Comparison of ENCODE assay signal across 8 cellular contexts in genomic region chr3:14988988-14989394, GRCh38. TPM values are rescaled to one million over a fixed set of nuclear protein-coding genes. Genes with fewer than 3 reads are reported as not detected.
DNase-seq lines count a peak whose midpoint lies in the region; ATAC-seq and TF ChIP-seq lines count a peak whose summit lies in the region.

No MANE protein-coding gene starts in this region.

- no peak overlapping the region for H3K27ac Mint-ChIP-seq in activated naive CD4-positive, alpha-beta T cell treated with anti-CD3 and anti-CD28 coated beads, Interleukin-2, amount 10 ng/mL, durations not matched to agents 7 days and 5 days
- no peak overlapping the region for H3K27ac Mint-ChIP-seq in type B pancreatic cell

- CTCF ChIA-PET in activated naive CD4-positive, alpha-beta T cell treated with anti-CD3 and anti-CD28 coated beads, Interleukin-2, amount 10 ng/mL, durations not matched to agents 7 days and 5 days (lab: Charles Lee) = no interaction called here

- no peak overlapping the region for H3K4me3 Mint-ChIP-seq in activated naive CD4-positive, alpha-beta T cell treated with anti-CD3 and anti-CD28 coated beads, Interleukin-2, amount 10 ng/mL, durations not matched to agents 7 days and 5 days
- H3K4me3 Mint-ChIP-seq in type B pancreatic cell = no peak overlapping the region

- no peaks in the 10 kb centered on the region for H3K27me3 Mint-ChIP-seq in activated naive CD4-positive, alpha-beta T cell treated with anti-CD3 and anti-CD28 coated beads, Interleukin-2, amount 10 ng/mL, durations not matched to agents 7 days and 5 days
- H3K27me3 Mint-ChIP-seq in type B pancreatic cell = no peaks in the 10 kb centered on the region

- ATAC-seq in GM18502 (IDR thresholded peaks at IDR 0.05; ENCODE audit: poor library complexity, unreplicated experiment) = peak; percentile 100
- peak; percentile 100 for ATAC-seq in GM21390 (IDR thresholded peaks at IDR 0.05; ENCODE audit: unreplicated experiment)
- ATAC-seq in HG03521 (IDR thresholded peaks at IDR 0.05; ENCODE audit: unreplicated experiment) = peak; percentile 100

- peaks cover 2% of the 10 kb centered on the region for H3K9me3 Mint-ChIP-seq in activated naive CD4-positive, alpha-beta T cell treated with anti-CD3 and anti-CD28 coated beads, Interleukin-2, amount 10 ng/mL, durations not matched to agents 7 days and 5 days
- peaks cover 5% of the 10 kb centered on the region for H3K9me3 Mint-ChIP-seq in type B pancreatic cell

- peaks cover 16% of the 10 kb centered on the region for H3K36me3 Mint-ChIP-seq in activated naive CD4-positive, alpha-beta T cell treated with anti-CD3 and anti-CD28 coated beads, Interleukin-2, amount 10 ng/mL, durations not matched to agents 7 days and 5 days
- peaks cover 8% of the 10 kb centered on the region for H3K36me3 Mint-ChIP-seq in type B pancreatic cell

- H3K4me1 Mint-ChIP-seq in activated naive CD4-positive, alpha-beta T cell treated with anti-CD3 and anti-CD28 coated beads, Interleukin-2, amount 10 ng/mL, durations not matched to agents 7 days and 5 days = peaks cover 21% of the 10 kb centered on the region
- H3K4me1 Mint-ChIP-seq in type B pancreatic cell (ENCODE audit: unreplicated experiment) = peaks cover 39% of the 10 kb centered on the region

- peak; percentile 26 for TF ChIP-seq CTCF in type B pancreatic cell (conservative IDR thresholded peaks at IDR 0.05)

- DNase-seq in activated naive CD4-positive, alpha-beta T cell treated with anti-CD3 and anti-CD28 coated beads, Interleukin-2, amount 10 ng/mL, durations not matched to agents 7 days and 5 days = peak; percentile 26
- no peak for DNase-seq in type B pancreatic cell (ENCODE audit: extremely low spot score, unreplicated experiment)
- DNase-seq in NOMO-1 treated with dmso at 0.1 percent for 144 hours (lab: John Stamatoyannopoulos, UW; ENCODE audit: unreplicated experiment) = no peak
- no peak for DNase-seq in NK-92 treated with Interleukin-12 subunit alpha and Interleukin-12 subunit beta, amount 100 ng/mL, for 24 hours (lab: John Stamatoyannopoulos, UW)
- DNase-seq in EL = no peak

RNA-seq across cellular contexts. Expression of gene NR2C2, which starts 41.6 kb away (rescaled TPM):
- 43.6 and 47.7 TPM in 2 replicates for total RNA-seq in type B pancreatic cell (ENCODE audit: low replicate concordance)
